Comparison of ENCODE assay signal across 8 cellular contexts in genomic region chr2:136118819-136119716, GRCh38. TPM values are rescaled to one million over a fixed set of nuclear protein-coding genes. Genes with fewer than 3 reads are reported as not detected.
DNase-seq lines count a peak whose midpoint lies in the region; ATAC-seq, FAIRE-seq and TF ChIP-seq lines count a peak whose summit lies in the region.

No MANE protein-coding gene starts in this region.

- H3K36me3 Mint-ChIP-seq in activated naive CD8-positive, alpha-beta T cell treated with anti-CD3 and anti-CD28 coated beads for 36 hours = peaks cover 19% of the 10 kb centered on the region
- no peaks in the 10 kb centered on the region for H3K36me3 Mint-ChIP-seq in HFFc6 (ENCODE audit: low read depth)

- peaks cover 58% of the 10 kb centered on the region for H3K4me1 Mint-ChIP-seq in activated naive CD8-positive, alpha-beta T cell treated with anti-CD3 and anti-CD28 coated beads for 36 hours
- H3K4me1 Mint-ChIP-seq in HFFc6 (ENCODE audit: low read depth) = 0 out of 2 replicates have a peak, but pooled peaks cover 8% of the 10 kb centered on the region

- no peaks in the 10 kb centered on the region for H3K27me3 Mint-ChIP-seq in activated naive CD8-positive, alpha-beta T cell treated with anti-CD3 and anti-CD28 coated beads for 36 hours
- peaks cover 41% of the 10 kb centered on the region for H3K27me3 Mint-ChIP-seq in HFFc6 (ENCODE audit: insufficient read depth)

- DNase-seq in AML-193 (lab: John Stamatoyannopoulos, UW) (peak; percentile 36 to 47), SK-N-DZ (ENCODE audit: low spot score) (peak; percentile 35), iPS-NIHi11 (ENCODE audit: low spot score) (peak; percentile 53), HFFc6 (no peak), frontal cortex (ENCODE audit: low spot score in 2 of 2) (no peak)
- peak; percentile 83 for DNase-seq in activated naive CD8-positive, alpha-beta T cell treated with anti-CD3 and anti-CD28 coated beads for 36 hours
- peak; percentile 52 to 72 for DNase-seq in stimulated activated CD4-positive, alpha-beta T cell treated with anti-CD3 and anti-CD28 coated beads, Interleukin-15, amount 100 ng/mL, for 48 hours (ENCODE audit: low read depth in 2 of 2)

- H3K4me3 Mint-ChIP-seq in activated naive CD8-positive, alpha-beta T cell treated with anti-CD3 and anti-CD28 coated beads for 36 hours = peak overlapping the region; percentile 94
- no peak overlapping the region for H3K4me3 Mint-ChIP-seq in HFFc6

- no peak for TF ChIP-seq CTCF in HFFc6 (IDR thresholded peaks at IDR 0.05)

- no peak for FAIRE-seq in frontal cortex (lab: Jason Lieb, UNC)

- H3K9me3 Mint-ChIP-seq in activated naive CD8-positive, alpha-beta T cell treated with anti-CD3 and anti-CD28 coated beads for 36 hours = peaks cover 2% of the 10 kb centered on the region
- no peaks in the 10 kb centered on the region for H3K9me3 Mint-ChIP-seq in HFFc6

- peak; percentile 33 for ATAC-seq in HG03108 (IDR thresholded peaks at IDR 0.05; ENCODE audit: unreplicated experiment)

- peak overlapping the region; percentile 93 for H3K27ac Mint-ChIP-seq in activated naive CD8-positive, alpha-beta T cell treated with anti-CD3 and anti-CD28 coated beads for 36 hours
- no peak overlapping the region for H3K27ac Mint-ChIP-seq in HFFc6

RNA-seq across cellular contexts. Expression of gene CXCR4, which starts 1.1 kb away (rescaled TPM):
- polyA plus RNA-seq in SK-N-DZ (2014; cell fraction: cytosol; rRNA removed) = 33.9 and 37.3 TPM in 2 replicates
- 21.7 and 22.2 TPM in 2 replicates for polyA plus RNA-seq in SK-N-DZ (2014; cell fraction: nucleus; rRNA removed)
- 10 to 100 TPM; 56.4 to 57.7 TPM for total RNA-seq in activated naive CD8-positive, alpha-beta T cell treated with anti-CD3 and anti-CD28 coated beads for 36 hours
- total RNA-seq in HFFc6 (2021; fragmentation: NEBNext Ultra II Directional; extraction: Animal tissue kit (Norgen Biotek cat#: 25700)) = not detected
- 68.5 TPM for total RNA-seq in frontal cortex

Comparison
In these comparisons a context has a peak if more than half of its experiments do, and no peak if none do; other contexts are left out.
1. DNase-seq: peak in AML-193 (2 of 2), SK-N-DZ (single experiment), activated naive CD8-positive, alpha-beta T cell treated with anti-CD3 and anti-CD28 coated beads for 36 hours (single experiment), iPS-NIHi11 (single experiment) and stimulated activated CD4-positive, alpha-beta T cell treated with anti-CD3 and anti-CD28 coated beads, Interleukin-15, amount 100 ng/mL, for 48 hours (2 of 2); none in HFFc6 (single experiment) and frontal cortex (0 of 2).
2. RNA of gene CXCR4, which starts 1.1 kb away (total RNA-seq): 68.5 TPM in frontal cortex (single experiment) and 56.4 to 57.7 TPM in activated naive CD8-positive, alpha-beta T cell treated with anti-CD3 and anti-CD28 coated beads for 36 hours; not detected in HFFc6; every median in the first group is over 10 times any median in the second.